In the genomic region with DNA sequence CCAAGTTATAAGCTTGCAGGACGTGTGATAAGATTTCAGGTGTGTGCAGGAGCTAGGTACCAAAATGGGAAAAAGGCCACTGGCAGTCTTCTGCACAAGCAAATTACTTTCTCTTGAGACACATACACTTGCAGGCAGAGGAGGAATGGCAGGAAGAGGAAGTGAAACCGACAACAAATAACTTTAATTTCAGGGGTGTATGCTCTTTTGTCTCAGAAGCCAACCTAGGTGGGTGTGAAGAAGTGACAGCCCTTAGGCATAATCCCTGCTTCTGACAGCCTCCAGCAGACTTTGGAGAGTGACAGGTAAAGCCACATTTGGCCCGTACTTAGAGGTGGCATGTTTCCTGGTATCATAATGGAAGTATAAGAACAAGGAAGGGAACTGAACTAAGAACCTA, we compare ENCODE assay signal across 9 cellular contexts.
DNase-seq lines count a peak whose midpoint lies in the region; ATAC-seq and TF ChIP-seq lines count a peak whose summit lies in the region.
"Had no signal": no experiment of that assay in that cellular context is flagged by ENCODE, and none has a peak within 500 bp of the region (broad histone marks: within the 10 kb centered on the region; RNA-seq: fewer than 3 reads in every experiment).

No MANE protein-coding gene starts in this region.

- no peak for TF ChIP-seq EP300 in sigmoid colon (IDR thresholded peaks at IDR 0.05)

- H3K27ac Mint-ChIP-seq in activated naive CD4-positive, alpha-beta T cell treated with anti-CD3 and anti-CD28 coated beads, Interleukin-2, amount 50 U/mL, for 24 hours = peak overlapping the region; percentile 89
- H3K27ac Mint-ChIP-seq in activated CD4-positive, alpha-beta memory T cell treated with anti-CD3 and anti-CD28 coated beads, Interleukin-2, amount 10 ng/mL, durations not matched to agents 7 days and 5 days = peak overlapping the region; percentile 75

- no peaks in the 10 kb centered on the region for H3K27me3 Mint-ChIP-seq in activated naive CD4-positive, alpha-beta T cell treated with anti-CD3 and anti-CD28 coated beads, Interleukin-2, amount 50 U/mL, for 24 hours
- H3K27me3 Mint-ChIP-seq in activated CD4-positive, alpha-beta memory T cell treated with anti-CD3 and anti-CD28 coated beads, Interleukin-2, amount 10 ng/mL, durations not matched to agents 7 days and 5 days = no peaks in the 10 kb centered on the region

- intact Hi-C loops in sigmoid colon (cut with DNase I) = no loop called here

- no peak for DNase-seq in activated naive CD4-positive, alpha-beta T cell treated with anti-CD3 and anti-CD28 coated beads, Interleukin-2, amount 50 U/mL, for 16 hours
- no peak for DNase-seq in activated CD4-positive, alpha-beta memory T cell treated with anti-CD3 and anti-CD28 coated beads, Interleukin-2, amount 10 ng/mL, durations not matched to agents 7 days and 5 days
- DNase-seq in NCI-H82 treated with DMSO at 0.1 percent for 48 hours (lab: John Stamatoyannopoulos, UW; ENCODE audit: unreplicated experiment) (no peak), DMS79 (lab: John Stamatoyannopoulos, UW) (no peak), left lobe of liver (ENCODE audit: low spot score) (no peak), sigmoid colon (no peak)
- DNase-seq: SW 1271 had no signal

- H3K27me3 ChIP-seq in sigmoid colon = no peaks in the 10 kb centered on the region

- no peak for TF ChIP-seq CTCF in sigmoid colon (IDR thresholded peaks at IDR 0.05)

- no peak for TF ChIP-seq POLR2A in sigmoid colon (IDR thresholded peaks at IDR 0.05)

- peaks cover 92% of the 10 kb centered on the region for H3K4me1 Mint-ChIP-seq in activated naive CD4-positive, alpha-beta T cell treated with anti-CD3 and anti-CD28 coated beads, Interleukin-2, amount 50 U/mL, for 24 hours
- peaks cover 55% of the 10 kb centered on the region for H3K4me1 Mint-ChIP-seq in activated CD4-positive, alpha-beta memory T cell treated with anti-CD3 and anti-CD28 coated beads, Interleukin-2, amount 10 ng/mL, durations not matched to agents 7 days and 5 days

- no peak overlapping the region for H3K27ac ChIP-seq in sigmoid colon

- peaks cover 0 to 32% (median 3%) of the 10 kb centered on the region in 4 donors for H3K4me1 ChIP-seq in sigmoid colon

- 25 to 35% methylated on average over 3 of the region's 3 CpGs for WGBS in sigmoid colon, 2 donors

- POLR2A ChIA-PET in activated CD4-positive, alpha-beta memory T cell treated with anti-CD3 and anti-CD28 coated beads, Interleukin-2, amount 10 ng/mL, durations not matched to agents 7 days and 5 days (lab: Charles Lee) = interaction anchor here (1.0 to 1.6 kb wide), 6 partner anchors 12 to 149 kb away, joined by 3 to 5 read pairs (median 4); a partner anchor contains a TSS

- no peak overlapping the region for H3K4me3 ChIP-seq in sigmoid colon

- CTCF ChIA-PET in activated CD4-positive, alpha-beta memory T cell treated with anti-CD3 and anti-CD28 coated beads, Interleukin-2, amount 10 ng/mL, durations not matched to agents 7 days and 5 days (lab: Charles Lee) = interaction anchor here (0.7 to 1.6 kb wide), 4 partner anchors 14 to 304 kb away, joined by 3 to 4 read pairs (median 4); no protein-coding TSS in a partner anchor

- ATAC-seq in HG03103 (IDR thresholded peaks at IDR 0.05; ENCODE audit: low read depth, unreplicated experiment) = peak; percentile 98
- no peak for ATAC-seq in left lobe of liver

- peaks cover 42% of the 10 kb centered on the region for H3K36me3 Mint-ChIP-seq in activated naive CD4-positive, alpha-beta T cell treated with anti-CD3 and anti-CD28 coated beads, Interleukin-2, amount 50 U/mL, for 24 hours
- peaks cover 44% of the 10 kb centered on the region for H3K36me3 Mint-ChIP-seq in activated CD4-positive, alpha-beta memory T cell treated with anti-CD3 and anti-CD28 coated beads, Interleukin-2, amount 10 ng/mL, durations not matched to agents 7 days and 5 days (ENCODE audit: low read depth)

- H3K4me3 Mint-ChIP-seq in activated naive CD4-positive, alpha-beta T cell treated with anti-CD3 and anti-CD28 coated beads, Interleukin-2, amount 50 U/mL, for 24 hours = peak overlapping the region; percentile 81
- H3K4me3 Mint-ChIP-seq in activated CD4-positive, alpha-beta memory T cell treated with anti-CD3 and anti-CD28 coated beads, Interleukin-2, amount 10 ng/mL, durations not matched to agents 7 days and 5 days = peak overlapping the region; percentile 48

- no peaks in the 10 kb centered on the region for H3K9me3 ChIP-seq in sigmoid colon

- no peaks in the 10 kb centered on the region for H3K9me3 Mint-ChIP-seq in activated naive CD4-positive, alpha-beta T cell treated with anti-CD3 and anti-CD28 coated beads, Interleukin-2, amount 50 U/mL, for 24 hours
- H3K9me3 Mint-ChIP-seq in activated CD4-positive, alpha-beta memory T cell treated with anti-CD3 and anti-CD28 coated beads, Interleukin-2, amount 10 ng/mL, durations not matched to agents 7 days and 5 days = peaks cover 2% of the 10 kb centered on the region

- H3K36me3 ChIP-seq in sigmoid colon = no peaks in the 10 kb centered on the region
